22 cellular contexts compared by ENCODE assay signal in genomic region chr6:89025633-89026032, GRCh38. TPM values are rescaled to one million over a fixed set of nuclear protein-coding genes. Genes with fewer than 3 reads are reported as not detected.
DNase-seq lines count a peak whose midpoint lies in the region; ATAC-seq, FAIRE-seq and TF ChIP-seq lines count a peak whose summit lies in the region.
"Had no signal": no experiment of that assay in that cellular context is flagged by ENCODE, and none has a peak within 500 bp of the region (broad histone marks: within the 10 kb centered on the region; RNA-seq: fewer than 3 reads in every experiment).

No MANE protein-coding gene starts in this region.

- H3K4me3 ChIP-seq in breast epithelium: no peak overlapping the region
- no peak overlapping the region for H3K4me3 ChIP-seq in keratinocyte (ENCODE audit: control insufficient read depth in 2 of 3, extremely low read depth in 1 of 3, insufficient read depth in 2 of 3, low read depth in 1 of 3, low read length in 3 of 3)
- H3K4me3 ChIP-seq in sigmoid colon: no peak overlapping the region
- H3K4me3 ChIP-seq: BLaER1 treated with 17β-estradiol and CSF1 and Interleukin-3, amounts not matched to agents 10 nM and 100 nM; Peyer's patch; SJCRH30 had no signal

- H3K36me3 ChIP-seq in breast epithelium: no peaks in the 10 kb centered on the region
- no peaks in the 10 kb centered on the region for H3K36me3 ChIP-seq in keratinocyte (ENCODE audit: control insufficient read depth in 2 of 2, extremely low read depth in 1 of 2, insufficient read depth in 2 of 2, low read length in 2 of 2)
- no peaks in the 10 kb centered on the region for H3K36me3 ChIP-seq in sigmoid colon
- H3K36me3 ChIP-seq: BLaER1 treated with 17β-estradiol and CSF1 and Interleukin-3, amounts not matched to agents 10 nM and 100 nM; Peyer's patch; SJCRH30 had no signal

- H3K9ac ChIP-seq in keratinocyte (ENCODE audit: control insufficient read depth, extremely low read depth, insufficient read depth, low read length): no peak overlapping the region
- H3K9ac ChIP-seq: BLaER1 treated with 17β-estradiol and CSF1 and Interleukin-3, amounts not matched to agents 10 nM and 100 nM had no signal

- H3K27ac Mint-ChIP-seq in MCF 10A (ENCODE audit: low read depth, unreplicated experiment): peak overlapping the region; percentile 17

- TF ChIP-seq CTCF in MCF 10A (IDR thresholded peaks at IDR 0.05; ENCODE audit: unreplicated experiment) (no peak), breast epithelium (IDR thresholded peaks at IDR 0.05) (no peak), keratinocyte (optimal IDR thresholded peaks at IDR 0.05 in 1 of 3, IDR thresholded peaks at IDR 0.05 in 1 of 3, conservative IDR thresholded peaks at IDR 0.05 in 1 of 3; ENCODE audit: extremely low read depth in 1 of 3, insufficient read depth in 2 of 3, low read length in 3 of 3) (no peak), sigmoid colon (IDR thresholded peaks at IDR 0.05) (no peak), RWPE1 (conservative IDR thresholded peaks at IDR 0.05; ENCODE audit: low read depth) (no peak)

- H3K4me2 ChIP-seq in keratinocyte (ENCODE audit: control insufficient read depth, extremely low read depth, insufficient read depth, low read depth, low read length): peak overlapping the region; percentile 54
- H3K4me2 ChIP-seq: BLaER1 treated with 17β-estradiol and CSF1 and Interleukin-3, amounts not matched to agents 10 nM and 100 nM had no signal

- ATAC-seq in HG02610 (IDR thresholded peaks at IDR 0.05; ENCODE audit: unreplicated experiment): no peak
- ATAC-seq: HCT116 had no signal

- dilution Hi-C loops in keratinocyte (cut with MboI; ENCODE audit: extremely low pct_ligation_motif_present, low sequenced_read_pairs): no loop called here

- TF ChIP-seq POLR2A in breast epithelium (IDR thresholded peaks at IDR 0.05) (no peak), sigmoid colon (IDR thresholded peaks at IDR 0.05) (no peak)

- peak overlapping the region; percentile 52 for H2AFZ ChIP-seq in keratinocyte (ENCODE audit: control insufficient read depth, low read length)

- POLR2A ChIA-PET in MCF 10A (lab: Yijun Ruan, JAX): interaction anchor here (0.6 to 8.7 kb wide), 5 partner anchors 9 to 57 kb away, joined by 3 to 61 read pairs (median 4); partner anchors contain the start of gene PNRC1
- POLR2A ChIA-PET in RWPE1 (lab: Yijun Ruan, JAX; ENCODE audit: low non-redundant PET): no interaction called here

- no peak for TF ChIP-seq EP300 in sigmoid colon (IDR thresholded peaks at IDR 0.05)

- BruUV-seq in MCF 10A (replicated peaks; lab: Mats Ljungman, UMichigan): no TSS peak

- 37 to 76% methylated on average over 3 of the region's 3 CpGs for WGBS in sigmoid colon, 2 donors

- H3K27ac ChIP-seq in breast epithelium: peak overlapping the region in 1 of 2 donors; percentile 54
- no peak overlapping the region for H3K27ac ChIP-seq in keratinocyte (ENCODE audit: control insufficient read depth, insufficient read depth, low read length)
- peak overlapping the region in 3 of 4 donors; percentile 81 to 89 (median 86) for H3K27ac ChIP-seq in sigmoid colon
- H3K27ac ChIP-seq in RWPE1: no peak overlapping the region
- H3K27ac ChIP-seq: BLaER1 treated with 17β-estradiol and CSF1 and Interleukin-3, amounts not matched to agents 10 nM and 100 nM; SJCRH30 had no signal

- peaks cover 24% of the 10 kb centered on the region for H3K4me1 Mint-ChIP-seq in MCF 10A (ENCODE audit: insufficient read depth, unreplicated experiment)
- H3K4me1 Mint-ChIP-seq: CD4-positive, alpha-beta memory T cell had no signal

- no peaks in the 10 kb centered on the region for H4K20me1 ChIP-seq in keratinocyte (ENCODE audit: control insufficient read depth, extremely low read depth, insufficient read depth, low read length)
- H4K20me1 ChIP-seq: BLaER1 treated with 17β-estradiol and CSF1 and Interleukin-3, amounts not matched to agents 10 nM and 100 nM had no signal

- CTCF ChIA-PET in MCF 10A (lab: Yijun Ruan, JAX) (interaction anchor here (1.0 to 3.7 kb wide), 3 partner anchors 11 to 216 kb away, joined by 3 to 16 read pairs (median 3); no protein-coding TSS in a partner anchor), RWPE1 (lab: Yijun Ruan, JAX) (no interaction called here)

- H3K9me3 ChIP-seq in breast epithelium: no peaks in the 10 kb centered on the region
- no peaks in the 10 kb centered on the region for H3K9me3 ChIP-seq in keratinocyte (ENCODE audit: control insufficient read depth, low read depth, low read length)
- H3K9me3 ChIP-seq in sigmoid colon: no peaks in the 10 kb centered on the region
- H3K9me3 ChIP-seq: BLaER1 treated with 17β-estradiol and CSF1 and Interleukin-3, amounts not matched to agents 10 nM and 100 nM; Caco-2; Peyer's patch; SJCRH30 had no signal

- H3K27me3 Mint-ChIP-seq in MCF 10A (ENCODE audit: insufficient read depth, unreplicated experiment): no peaks in the 10 kb centered on the region

- peak; percentile 52 for FAIRE-seq in keratinocyte (lab: Jason Lieb, UNC)
- FAIRE-seq: HTR-8/SVneo had no signal

- H3K4me1 ChIP-seq in breast epithelium: peaks cover 0 to 6% of the 10 kb centered on the region in 2 donors
- H3K4me1 ChIP-seq in keratinocyte (ENCODE audit: control insufficient read depth, extremely low read depth, insufficient read depth, low read length): peaks cover 43% of the 10 kb centered on the region
- H3K4me1 ChIP-seq in sigmoid colon: peaks cover 0 to 45% (median 40%) of the 10 kb centered on the region in 4 donors
- H3K4me1 ChIP-seq: SJCRH30 had no signal

- DNase-seq in MCF 10A (ENCODE audit: unreplicated experiment): no peak
- DNase-seq in breast epithelium (ENCODE audit: low spot score in 2 of 2): no peak
- DNase-seq in keratinocyte (ENCODE audit: low read depth, low spot score): no peak
- DNase-seq in sigmoid colon: no peak
- no peak for DNase-seq in RWPE1 (ENCODE audit: low spot score)
- DNase-seq in activated gamma-delta T cell (lab: John Stamatoyannopoulos, UW): no peak
- DNase-seq: 8988T; Caco-2; CD4-positive, alpha-beta memory T cell; DMS 273 treated with DMSO at 0.1 percent for 48 hours; KG1; NCI-H1694 treated with DMSO at 0.1 percent for 48 hours; NCI-H2081 treated with DMSO at 0.1 percent for 48 hours; NCI-H2171 treated with DMSO at 0.1 percent for 48 hours; NCI-H524 treated with DMSO at 0.1 percent for 48 hours; NCI-H82; Peyer's patch; SJCRH30 had no signal

- intact Hi-C loops in MCF 10A (cut with micrococcal nuclease) (no loop called here), breast epithelium (cut with DNase I; ENCODE audit: low total_unique reads) (no loop called here), sigmoid colon (cut with DNase I) (no loop called here)

- H3K9me3 Mint-ChIP-seq in MCF 10A (ENCODE audit: unreplicated experiment): no peaks in the 10 kb centered on the region

- H3K4me3 Mint-ChIP-seq in MCF 10A (ENCODE audit: unreplicated experiment): no peak overlapping the region
- H3K4me3 Mint-ChIP-seq: CD4-positive, alpha-beta memory T cell had no signal

- H3K79me2 ChIP-seq in keratinocyte (ENCODE audit: control insufficient read depth, insufficient read depth, low read length): no peaks in the 10 kb centered on the region

- H3K27me3 ChIP-seq in breast epithelium (no peaks in the 10 kb centered on the region), keratinocyte (ENCODE audit: control insufficient read depth, extremely low read depth, insufficient read depth, low read length) (no peaks in the 10 kb centered on the region), sigmoid colon (no peaks in the 10 kb centered on the region)
- H3K27me3 ChIP-seq: BLaER1 treated with 17β-estradiol and CSF1 and Interleukin-3, amounts not matched to agents 10 nM and 100 nM; Peyer's patch; SJCRH30 had no signal

- no peaks in the 10 kb centered on the region for H3K9me1 ChIP-seq in keratinocyte (ENCODE audit: control insufficient read depth, extremely low read depth, insufficient read depth, low read length)

- H3K36me3 Mint-ChIP-seq in MCF 10A (ENCODE audit: insufficient read depth, unreplicated experiment): no peaks in the 10 kb centered on the region
- H3K36me3 Mint-ChIP-seq: CD4-positive, alpha-beta memory T cell had no signal

RNA-seq across cellular contexts. Expression of gene PNRC1, which starts 54.9 kb away (rescaled TPM):
- total RNA-seq in MCF 10A (2022) (158 and 183 TPM in 2 replicates), breast epithelium (100 to 1,000 TPM; 221 to 290 (median 230) TPM), sigmoid colon (100 to 1,000 TPM; 211 to 349 (median 300) TPM)
- polyA plus RNA-seq in keratinocyte (7.1 to 34.6 TPM (median 19.5 TPM) in 3 replicates), sigmoid colon (10 to 100 TPM; 44.2 to 73.9 (median 52.7) TPM)
- 27.9 TPM for polyA plus RNA-seq in keratinocyte (2011; ENCODE audit: low read depth)
- polyA plus RNA-seq in keratinocyte (2011; cell fraction: cytosol; rRNA removed): 20.1 and 25.6 TPM in 2 replicates
- polyA plus RNA-seq in keratinocyte (2011; cell fraction: nucleus; rRNA removed): 66.6 and 75.8 TPM in 2 replicates
- 30.0 and 158 TPM in 2 replicates for polyA plus RNA-seq in keratinocyte (2012; ENCODE audit: low replicate concordance)
- polyA minus RNA-seq in keratinocyte: 16.3 to 30.3 TPM (median 18.2 TPM) in 3 replicates
- 50.1 TPM for polyA minus RNA-seq in keratinocyte (2011; cell fraction: cytosol; rRNA and poly(A)+ RNA removed)
- polyA minus RNA-seq in keratinocyte (2011; cell fraction: nucleus; rRNA and poly(A)+ RNA removed): 38.1 and 60.5 TPM in 2 replicates

Comparison
In these comparisons a context has a peak if more than half of its experiments do, and no peak if none do; other contexts are left out.
1. H3K27ac ChIP-seq: peak in sigmoid colon (3 of 4); none in keratinocyte (single experiment) and RWPE1 (single experiment).